In the genomic region with DNA sequence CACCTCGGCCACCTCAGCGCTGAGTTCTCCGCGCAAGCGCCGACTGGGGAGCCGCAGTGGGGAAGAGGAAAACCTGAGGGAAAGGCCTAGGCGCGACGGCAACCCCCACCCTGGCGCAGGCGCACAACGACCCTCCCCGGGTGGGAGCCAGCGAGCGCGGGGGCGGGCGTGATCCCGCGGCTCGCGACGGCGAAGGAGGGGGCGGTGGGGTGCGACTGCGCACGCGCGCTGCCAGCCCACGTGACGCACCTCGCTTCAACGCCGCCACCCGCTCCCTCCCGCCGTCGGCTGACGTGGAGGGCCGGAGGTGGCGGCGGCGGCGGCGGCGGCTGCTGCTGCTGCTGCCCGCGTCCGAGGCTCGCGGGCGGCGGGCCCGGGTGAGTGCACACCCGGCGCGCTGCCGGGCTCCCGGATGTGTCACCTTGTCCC, we compare ENCODE assay signal across 1 cellular context.
A peak's percentile ranks its signal among the peaks of the same experiment; 100 is the strongest.
TF ChIP-seq lines count a peak whose summit lies in the region.

A gene (minus strand): TSS at position 84 of the 429 bp plus-strand sequence. CDS start 556 bp downstream, outside the sequence.
A gene with protein sequence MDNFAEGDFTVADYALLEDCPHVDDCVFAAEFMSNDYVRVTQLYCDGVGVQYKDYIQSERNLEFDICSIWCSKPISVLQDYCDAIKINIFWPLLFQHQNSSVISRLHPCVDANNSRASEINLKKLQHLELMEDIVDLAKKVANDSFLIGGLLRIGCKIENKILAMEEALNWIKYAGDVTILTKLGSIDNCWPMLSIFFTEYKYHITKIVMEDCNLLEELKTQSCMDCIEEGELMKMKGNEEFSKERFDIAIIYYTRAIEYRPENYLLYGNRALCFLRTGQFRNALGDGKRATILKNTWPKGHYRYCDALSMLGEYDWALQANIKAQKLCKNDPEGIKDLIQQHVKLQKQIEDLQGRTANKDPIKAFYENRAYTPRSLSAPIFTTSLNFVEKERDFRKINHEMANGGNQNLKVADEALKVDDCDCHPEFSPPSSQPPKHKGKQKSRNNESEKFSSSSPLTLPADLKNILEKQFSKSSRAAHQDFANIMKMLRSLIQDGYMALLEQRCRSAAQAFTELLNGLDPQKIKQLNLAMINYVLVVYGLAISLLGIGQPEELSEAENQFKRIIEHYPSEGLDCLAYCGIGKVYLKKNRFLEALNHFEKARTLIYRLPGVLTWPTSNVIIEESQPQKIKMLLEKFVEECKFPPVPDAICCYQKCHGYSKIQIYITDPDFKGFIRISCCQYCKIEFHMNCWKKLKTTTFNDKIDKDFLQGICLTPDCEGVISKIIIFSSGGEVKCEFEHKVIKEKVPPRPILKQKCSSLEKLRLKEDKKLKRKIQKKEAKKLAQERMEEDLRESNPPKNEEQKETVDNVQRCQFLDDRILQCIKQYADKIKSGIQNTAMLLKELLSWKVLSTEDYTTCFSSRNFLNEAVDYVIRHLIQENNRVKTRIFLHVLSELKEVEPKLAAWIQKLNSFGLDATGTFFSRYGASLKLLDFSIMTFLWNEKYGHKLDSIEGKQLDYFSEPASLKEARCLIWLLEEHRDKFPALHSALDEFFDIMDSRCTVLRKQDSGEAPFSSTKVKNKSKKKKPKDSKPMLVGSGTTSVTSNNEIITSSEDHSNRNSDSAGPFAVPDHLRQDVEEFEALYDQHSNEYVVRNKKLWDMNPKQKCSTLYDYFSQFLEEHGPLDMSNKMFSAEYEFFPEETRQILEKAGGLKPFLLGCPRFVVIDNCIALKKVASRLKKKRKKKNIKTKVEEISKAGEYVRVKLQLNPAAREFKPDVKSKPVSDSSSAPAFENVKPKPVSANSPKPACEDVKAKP (N-terminal part only) (plus strand): TSS at position 267 of the 429 bp plus-strand sequence. CDS start 14,004 bp downstream, outside the sequence.

TF ChIP-seq in WTC11, 78 proteins besides CTCF, POLR2A, EP300 and RAD21 (continued from another document):
- TF ChIP-seq, protein P1, sequence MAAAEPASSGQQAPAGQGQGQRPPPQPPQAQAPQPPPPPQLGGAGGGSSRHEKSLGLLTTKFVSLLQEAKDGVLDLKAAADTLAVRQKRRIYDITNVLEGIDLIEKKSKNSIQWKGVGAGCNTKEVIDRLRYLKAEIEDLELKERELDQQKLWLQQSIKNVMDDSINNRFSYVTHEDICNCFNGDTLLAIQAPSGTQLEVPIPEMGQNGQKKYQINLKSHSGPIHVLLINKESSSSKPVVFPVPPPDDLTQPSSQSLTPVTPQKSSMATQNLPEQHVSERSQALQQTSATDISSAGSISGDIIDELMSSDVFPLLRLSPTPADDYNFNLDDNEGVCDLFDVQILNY (CRISPR knock-in tag; IDR thresholded peaks at IDR 0.05) = peak; percentile 67; the same call in 1 of the 2 replicates
- TF ChIP-seq, protein P2, sequence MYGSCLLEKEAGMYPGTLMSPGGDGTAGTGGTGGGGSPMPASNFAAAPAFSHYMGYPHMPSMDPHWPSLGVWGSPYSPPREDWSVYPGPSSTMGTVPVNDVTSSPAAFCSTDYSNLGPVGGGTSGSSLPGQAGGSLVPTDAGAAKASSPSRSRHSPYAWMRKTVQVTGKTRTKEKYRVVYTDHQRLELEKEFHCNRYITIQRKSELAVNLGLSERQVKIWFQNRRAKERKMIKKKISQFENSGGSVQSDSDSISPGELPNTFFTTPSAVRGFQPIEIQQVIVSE (CRISPR knock-in tag; IDR thresholded peaks at IDR 0.05; ENCODE audit: borderline replicate concordance) = no peak
- TF ChIP-seq NFE2L1 (CRISPR knock-in tag; IDR thresholded peaks at IDR 0.05) (peak; percentile 69; the same call in 1 of the 2 replicates), TEAD1 (CRISPR knock-in tag; IDR thresholded peaks at IDR 0.05) (peak; percentile 43; the same call in 1 of the 2 replicates), JAZF1 (CRISPR knock-in tag; IDR thresholded peaks at IDR 0.05) (no peak), MYBL2 (CRISPR knock-in tag; IDR thresholded peaks at IDR 0.05) (no peak), SP1 (CRISPR knock-in tag; conservative IDR thresholded peaks at IDR 0.05) (peak; percentile 77), FOXK1 (CRISPR knock-in tag; IDR thresholded peaks at IDR 0.05) (peak; percentile 56; the same call in 1 of the 2 replicates), PRRX2 (CRISPR knock-in tag; IDR thresholded peaks at IDR 0.05) (no peak), NR2C2 (CRISPR knock-in tag; IDR thresholded peaks at IDR 0.05) (no peak), IRF2 (CRISPR knock-in tag; IDR thresholded peaks at IDR 0.05; ENCODE audit: borderline replicate concordance, low read depth) (no peak)
- TF ChIP-seq, protein P3, sequence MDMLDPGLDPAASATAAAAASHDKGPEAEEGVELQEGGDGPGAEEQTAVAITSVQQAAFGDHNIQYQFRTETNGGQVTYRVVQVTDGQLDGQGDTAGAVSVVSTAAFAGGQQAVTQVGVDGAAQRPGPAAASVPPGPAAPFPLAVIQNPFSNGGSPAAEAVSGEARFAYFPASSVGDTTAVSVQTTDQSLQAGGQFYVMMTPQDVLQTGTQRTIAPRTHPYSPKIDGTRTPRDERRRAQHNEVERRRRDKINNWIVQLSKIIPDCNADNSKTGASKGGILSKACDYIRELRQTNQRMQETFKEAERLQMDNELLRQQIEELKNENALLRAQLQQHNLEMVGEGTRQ (CRISPR knock-in tag; IDR thresholded peaks at IDR 0.05) = peak; percentile 98
- TF ChIP-seq, protein P4, sequence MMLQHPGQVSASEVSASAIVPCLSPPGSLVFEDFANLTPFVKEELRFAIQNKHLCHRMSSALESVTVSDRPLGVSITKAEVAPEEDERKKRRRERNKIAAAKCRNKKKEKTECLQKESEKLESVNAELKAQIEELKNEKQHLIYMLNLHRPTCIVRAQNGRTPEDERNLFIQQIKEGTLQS (CRISPR knock-in tag; conservative IDR thresholded peaks at IDR 0.05) = no peak
- TF ChIP-seq, protein P5, sequence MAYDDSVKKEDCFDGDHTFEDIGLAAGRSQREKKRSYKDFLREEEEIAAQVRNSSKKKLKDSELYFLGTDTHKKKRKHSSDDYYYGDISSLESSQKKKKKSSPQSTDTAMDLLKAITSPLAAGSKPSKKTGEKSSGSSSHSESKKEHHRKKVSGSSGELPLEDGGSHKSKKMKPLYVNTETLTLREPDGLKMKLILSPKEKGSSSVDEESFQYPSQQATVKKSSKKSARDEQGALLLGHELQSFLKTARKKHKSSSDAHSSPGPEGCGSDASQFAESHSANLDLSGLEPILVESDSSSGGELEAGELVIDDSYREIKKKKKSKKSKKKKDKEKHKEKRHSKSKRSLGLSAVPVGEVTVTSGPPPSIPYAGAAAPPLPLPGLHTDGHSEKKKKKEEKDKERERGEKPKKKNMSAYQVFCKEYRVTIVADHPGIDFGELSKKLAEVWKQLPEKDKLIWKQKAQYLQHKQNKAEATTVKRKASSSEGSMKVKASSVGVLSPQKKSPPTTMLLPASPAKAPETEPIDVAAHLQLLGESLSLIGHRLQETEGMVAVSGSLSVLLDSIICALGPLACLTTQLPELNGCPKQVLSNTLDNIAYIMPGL (CRISPR knock-in tag; IDR thresholded peaks at IDR 0.05) = peak; percentile 54
